ENCODE assay signal across 17 cellular contexts in genomic region chr1:199522338-199522737, GRCh38.
DNase-seq lines count a peak whose midpoint lies in the region; ATAC-seq and TF ChIP-seq lines count a peak whose summit lies in the region.
"Had no signal": no experiment of that assay in that cellular context is flagged by ENCODE, and none has a peak within 500 bp of the region (broad histone marks: within the 10 kb centered on the region; RNA-seq: fewer than 3 reads in every experiment).

No MANE protein-coding gene starts in this region.

- CTCF ChIA-PET in PC-3 (lab: Charles Lee), result no interaction called here

- no peaks in the 10 kb centered on the region for H3K79me2 ChIP-seq in PC-3 (ENCODE audit: low read length)
- no peaks in the 10 kb centered on the region for H3K79me2 ChIP-seq in MM.1S (ENCODE audit: low read length)

- H3K27me3 ChIP-seq in PC-3 (ENCODE audit: low read length), result no peaks in the 10 kb centered on the region
- no peaks in the 10 kb centered on the region for H3K27me3 ChIP-seq in MM.1S (replicated peaks; ENCODE audit: insufficient read depth, low read length)

- no TSS peak for BruUV-seq in PC-3 (replicated peaks; lab: Mats Ljungman, UMichigan)

- no peak overlapping the region for H2AFZ ChIP-seq in PC-3 (ENCODE audit: low read length)
- H2AFZ ChIP-seq in MM.1S (ENCODE audit: low read length), result no peak overlapping the region

- H3F3A ChIP-seq in PC-3 (ENCODE audit: low read length, unreplicated experiment) (no peaks in the 10 kb centered on the region), MM.1S (ENCODE audit: insufficient read depth, low read length) (no peaks in the 10 kb centered on the region)

- H3K9ac ChIP-seq in PC-3 (ENCODE audit: low read length), result no peak overlapping the region
- no peak overlapping the region for H3K9ac ChIP-seq in MM.1S (ENCODE audit: low read length)
- H3K9ac ChIP-seq: SK-N-SH had no signal

- H3K4me2 ChIP-seq in PC-3 (ENCODE audit: low read length) (no peak overlapping the region), MM.1S (ENCODE audit: low read depth, low read length) (no peak overlapping the region)
- H3K4me2 ChIP-seq: SK-N-SH had no signal

- intact Hi-C loops in PC-3 (cut with micrococcal nuclease), result no loop called here

- H3K9me3 ChIP-seq in PC-3 (ENCODE audit: low read length), result no peaks in the 10 kb centered on the region
- H3K9me3 ChIP-seq in MM.1S (replicated peaks; ENCODE audit: insufficient read depth, low read length), result no peaks in the 10 kb centered on the region
- H3K9me3 ChIP-seq: SK-N-SH had no signal

- H3K4me1 ChIP-seq in PC-3 (ENCODE audit: insufficient read depth, low read length) (0 out of 2 replicates have a peak, but pooled peaks cover 7% of the 10 kb centered on the region), MM.1S (ENCODE audit: low read length) (no peaks in the 10 kb centered on the region)

- H3K4me3 ChIP-seq in PC-3 (ENCODE audit: low read length) (no peak overlapping the region), fibroblast of the aortic adventitia (ENCODE audit: low read depth, low read length) (no peak overlapping the region), MM.1S (ENCODE audit: low read length) (no peak overlapping the region)

- TF ChIP-seq CTCF in PC-3 (conservative IDR thresholded peaks at IDR 0.05; ENCODE audit: low read depth, low read length) (no peak), fibroblast of the aortic adventitia (IDR thresholded peaks at IDR 0.05; ENCODE audit: insufficient read depth, low read length) (no peak), omental fat pad (IDR thresholded peaks at IDR 0.05) (no peak), MM.1S (IDR thresholded peaks at IDR 0.05; ENCODE audit: low read length) (no peak)

- POLR2A ChIA-PET in PC-3 (lab: Charles Lee; ENCODE audit: unreplicated experiment), result no interaction called here

- H3K36me3 ChIP-seq in PC-3 (ENCODE audit: low read depth, low read length), result no peaks in the 10 kb centered on the region
- H3K36me3 ChIP-seq in MM.1S (replicated peaks; ENCODE audit: insufficient read depth, low read length), result no peaks in the 10 kb centered on the region

- no peak overlapping the region for H3K27ac ChIP-seq in PC-3 (ENCODE audit: low read length)
- H3K27ac ChIP-seq in MM.1S (ENCODE audit: low read length), result no peak overlapping the region
- H3K27ac ChIP-seq: 22Rv1 had no signal

- ATAC-seq in PC-3 (no peak), omental fat pad (ENCODE audit: low FRiP score) (no peak), HG03097 (IDR thresholded peaks at IDR 0.05; ENCODE audit: low FRiP score, unreplicated experiment) (no peak), HG02938 (IDR thresholded peaks at IDR 0.05; ENCODE audit: unreplicated experiment) (no peak)

- H4K20me1 ChIP-seq in PC-3 (ENCODE audit: low read length), result no peaks in the 10 kb centered on the region
- no peaks in the 10 kb centered on the region for H4K20me1 ChIP-seq in MM.1S (ENCODE audit: insufficient read depth, low read length)

- H3K9me2 ChIP-seq in PC-3 (replicated peaks; ENCODE audit: low read length) (no peaks in the 10 kb centered on the region), MM.1S (replicated peaks; ENCODE audit: insufficient read depth, low read length) (no peaks in the 10 kb centered on the region)
- H3K9me2 ChIP-seq: SK-N-SH had no signal

- DNase-seq in A172 (ENCODE audit: low spot score) (peak; percentile 11), EL (peak; percentile 44), PC-3 (peak; percentile 32), fibroblast of the aortic adventitia (ENCODE audit: low read depth) (peak; percentile 8), omental fat pad (ENCODE audit: low spot score) (no peak), MM.1S (no peak)
- DNase-seq: GOT3, NCI-H1105 treated with DMSO at 0.1 percent for 48 hours, NCI-H1694 treated with DMSO at 0.1 percent for 48 hours, NCI-H2107, NCI-H2227 treated with DMSO at 0.1 percent for 48 hours, NCI-H524, SHP77, SK-N-SH had no signal

Comparison
In these comparisons a context has a peak if more than half of its experiments do, and no peak if none do; other contexts are left out.
1. DNase-seq: peak in A172 (single experiment), EL (single experiment), PC-3 (single experiment) and fibroblast of the aortic adventitia (single experiment); none in omental fat pad (single experiment) and MM.1S (single experiment).